ENCODE assay signal across 8 cellular contexts in the genomic region with DNA sequence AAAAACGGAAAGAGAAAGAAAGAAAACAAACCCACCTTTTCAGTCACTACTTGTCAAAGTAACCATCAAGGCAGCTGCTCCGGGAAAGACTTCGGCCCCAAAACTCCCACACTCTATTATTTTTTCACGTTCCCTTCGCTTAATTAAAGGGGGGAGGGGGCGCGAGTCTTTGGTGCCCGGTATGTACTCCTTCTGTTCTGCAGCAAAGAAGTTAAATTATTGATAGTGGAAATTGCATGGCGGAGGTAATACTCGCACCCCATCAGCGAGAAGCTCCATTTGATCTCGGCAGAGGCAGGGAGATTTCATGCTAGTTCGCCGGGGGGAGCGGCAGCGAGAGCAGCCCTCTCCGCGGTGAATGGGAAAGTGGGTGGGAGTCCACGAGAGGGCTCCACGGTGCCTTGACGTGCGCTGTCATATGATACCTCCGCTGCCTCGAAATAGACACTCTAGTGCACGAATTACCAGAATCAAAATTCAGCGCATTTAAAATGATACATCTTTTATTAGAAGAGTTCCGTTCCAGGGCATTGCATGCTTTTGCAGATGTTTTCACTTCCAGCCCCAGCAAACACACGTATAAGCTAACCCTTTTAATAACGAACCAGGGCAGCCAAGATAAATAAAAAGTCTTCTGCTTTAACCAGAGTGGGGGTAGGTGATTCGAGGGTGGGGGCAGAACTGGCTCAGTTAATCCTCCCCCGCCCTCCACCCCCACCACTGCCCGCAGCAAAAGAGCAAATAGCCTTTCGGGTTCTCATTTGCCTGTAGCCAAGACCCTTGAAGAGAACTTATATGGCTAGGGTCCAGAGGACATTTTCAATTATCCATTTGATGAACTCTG. TPM values are rescaled to one million over a fixed set of nuclear protein-coding genes. Genes with fewer than 3 reads are reported as not detected.
DNase-seq lines count a peak whose midpoint lies in the region; ATAC-seq and TF ChIP-seq lines count a peak whose summit lies in the region.

No MANE protein-coding gene starts in this region.

- H3K27ac Mint-ChIP-seq in activated naive CD8-positive, alpha-beta T cell treated with anti-CD3 and anti-CD28 coated beads, Interleukin-2, amount 10 ng/mL, durations not matched to agents 7 days and 5 days: no peak overlapping the region

- DNase-seq in AG04450 (ENCODE audit: low read depth, low spot score) (no peak), LHCN-M2 (ENCODE audit: low read depth) (peak; percentile 55), iPS DF 6.9 (ENCODE audit: low read depth, low spot score) (no peak), uterus (no peak)
- DNase-seq in activated naive CD8-positive, alpha-beta T cell treated with anti-CD3 and anti-CD28 coated beads, Interleukin-2, amount 10 ng/mL, durations not matched to agents 7 days and 5 days: no peak

- TF ChIP-seq CTCF in AG04450 (IDR thresholded peaks at IDR 0.05; ENCODE audit: low read depth, low read length): peak; percentile 48
- TF ChIP-seq CTCF in GM12872 (IDR thresholded peaks at IDR 0.05; ENCODE audit: insufficient read depth, low read depth, low read length): peak; percentile 39; the same call in 1 of the 3 replicates
- TF ChIP-seq CTCF in uterus (IDR thresholded peaks at IDR 0.05): no peak

- CTCF ChIA-PET in AG04450 (lab: Charles Lee): interaction anchor here (0.6 to 5.9 kb wide), 10 partner anchors 10 to 1732 kb away, joined by 3 to 54 read pairs (median 3); a partner anchor contains a TSS

- TF ChIP-seq POLR2A in uterus (IDR thresholded peaks at IDR 0.05): no peak

- WGBS in iPS DF 6.9 (ENCODE audit: insufficient coverage, insufficient read length): no CpG with 5 or more reads among the region's 33 CpGs

- peak overlapping the region; percentile 89 for H3K4me3 ChIP-seq in AG04450 (ENCODE audit: low read depth, low read length)
- peak overlapping the region; percentile 70; the same call in 1 of the 2 replicates for H3K4me3 ChIP-seq in iPS DF 6.9 (ENCODE audit: low read length)
- H3K4me3 ChIP-seq in skeletal muscle tissue (ENCODE audit: low read length in 3 of 3): peak overlapping the region; percentile 68 to 80 (median 79)
- H3K4me3 ChIP-seq in uterus: peak overlapping the region in 1 of 2 donors; percentile 37

- intact Hi-C loops in uterus (cut with DNase I; ENCODE audit: low total_unique reads): no loop called here

- H3K4me1 ChIP-seq in iPS DF 6.9 (ENCODE audit: control insufficient read depth, insufficient read depth, low read length) (peaks cover 1% of the 10 kb centered on the region; the same call in 1 of the 2 replicates), skeletal muscle tissue (ENCODE audit: control insufficient read depth in 3 of 3, insufficient read depth in 3 of 3, low read length in 3 of 3) (peaks cover 14 to 26% (median 23%) of the 10 kb centered on the region in 3 donors), uterus (peaks cover 0 to 8% of the 10 kb centered on the region in 2 donors)

- peak overlapping the region in 2 of 3 donors; percentile 60 to 76 for H3K9ac ChIP-seq in skeletal muscle tissue (ENCODE audit: low read depth in 1 of 3, low read length in 3 of 3)

- ATAC-seq in activated naive CD8-positive, alpha-beta T cell treated with anti-CD3 and anti-CD28 coated beads, Interleukin-2, amount 10 ng/mL, durations not matched to agents 7 days and 5 days (ENCODE audit: low read depth): no peak
- no peak for ATAC-seq in GM21825 (IDR thresholded peaks at IDR 0.05; ENCODE audit: unreplicated experiment)

- peaks cover 21% of the 10 kb centered on the region for H3K4me1 Mint-ChIP-seq in activated naive CD8-positive, alpha-beta T cell treated with anti-CD3 and anti-CD28 coated beads, Interleukin-2, amount 10 ng/mL, durations not matched to agents 7 days and 5 days

- H3K27me3 Mint-ChIP-seq in activated naive CD8-positive, alpha-beta T cell treated with anti-CD3 and anti-CD28 coated beads, Interleukin-2, amount 10 ng/mL, durations not matched to agents 7 days and 5 days: peaks cover 84% of the 10 kb centered on the region

- no peaks in the 10 kb centered on the region for H3K27me3 ChIP-seq in AG04450 (ENCODE audit: control insufficient read depth, insufficient read depth, low read length)
- peaks cover 13% of the 10 kb centered on the region; the same call in 1 of the 2 replicates for H3K27me3 ChIP-seq in iPS DF 6.9 (ENCODE audit: control insufficient read depth, insufficient read depth, low read length)
- H3K27me3 ChIP-seq in skeletal muscle tissue (ENCODE audit: control insufficient read depth in 3 of 3, insufficient read depth in 3 of 3, low read length in 3 of 3): peaks cover 16 to 46% (median 21%) of the 10 kb centered on the region in 3 donors
- peaks cover 0 to 27% of the 10 kb centered on the region in 2 donors for H3K27me3 ChIP-seq in uterus

- peak overlapping the region; percentile 81 for H3K4me3 Mint-ChIP-seq in activated naive CD8-positive, alpha-beta T cell treated with anti-CD3 and anti-CD28 coated beads, Interleukin-2, amount 10 ng/mL, durations not matched to agents 7 days and 5 days

- POLR2A ChIA-PET in AG04450 (lab: Yijun Ruan, JAX): interaction anchor here (0.7 to 3.5 kb wide), 7 partner anchors 9 to 1458 kb away, joined by 3 to 28 read pairs (median 11); a partner anchor contains a TSS
- POLR2A ChIA-PET in activated naive CD8-positive, alpha-beta T cell treated with anti-CD3 and anti-CD28 coated beads, Interleukin-2, amount 10 ng/mL, durations not matched to agents 7 days and 5 days (lab: Charles Lee): no interaction called here

- no peaks in the 10 kb centered on the region for H3K36me3 ChIP-seq in iPS DF 6.9 (ENCODE audit: control insufficient read depth, insufficient read depth, low read length)
- H3K36me3 ChIP-seq in skeletal muscle tissue (ENCODE audit: control insufficient read depth in 3 of 3, insufficient read depth in 3 of 3, low read length in 3 of 3): no peaks in the 10 kb centered on the region
- H3K36me3 ChIP-seq in uterus: no peaks in the 10 kb centered on the region

- H3K36me3 Mint-ChIP-seq in activated naive CD8-positive, alpha-beta T cell treated with anti-CD3 and anti-CD28 coated beads, Interleukin-2, amount 10 ng/mL, durations not matched to agents 7 days and 5 days: no peaks in the 10 kb centered on the region

- H3K27ac ChIP-seq in AG04450 (ENCODE audit: low read depth, low read length) (peak overlapping the region; percentile 85), iPS DF 6.9 (ENCODE audit: low read length) (no peak overlapping the region), skeletal muscle tissue (ENCODE audit: low read depth, low read length) (no peak overlapping the region), uterus (no peak overlapping the region)

- H3K9me3 Mint-ChIP-seq in activated naive CD8-positive, alpha-beta T cell treated with anti-CD3 and anti-CD28 coated beads, Interleukin-2, amount 10 ng/mL, durations not matched to agents 7 days and 5 days: no peaks in the 10 kb centered on the region

- no peaks in the 10 kb centered on the region; the same call in 1 of the 2 replicates for H3K9me3 ChIP-seq in AG04450 (ENCODE audit: control insufficient read depth, insufficient read depth, low read length)
- H3K9me3 ChIP-seq in iPS DF 6.9 (ENCODE audit: control insufficient read depth, insufficient read depth, low read length): no peaks in the 10 kb centered on the region
- no peaks in the 10 kb centered on the region for H3K9me3 ChIP-seq in skeletal muscle tissue (ENCODE audit: control insufficient read depth in 3 of 3, low read length in 3 of 3)
- H3K9me3 ChIP-seq in uterus: no peaks in the 10 kb centered on the region

RNA-seq across cellular contexts. Expression of a gene that starts 1.2 kb away (rescaled TPM):
- 72.0 and 85.6 TPM in 2 replicates for polyA plus RNA-seq in AG04450 (2011; rRNA removed)
- polyA minus RNA-seq in AG04450 (2011; rRNA and poly(A)+ RNA removed): 90.8 and 105 TPM in 2 replicates
- total RNA-seq in LHCN-M2 (2014; rRNA removed) (2.8 and 3.1 TPM in 2 replicates), skeletal muscle tissue (1.0 TPM), uterus (under 1 TPM in 1 of 4 donors, not detected in 3; 0.83 TPM)
- 2.0 TPM for polyA plus RNA-seq in LHCN-M2 (2012)
- not detected for total RNA-seq in activated naive CD8-positive, alpha-beta T cell treated with anti-CD3 and anti-CD28 coated beads, Interleukin-2, amount 10 ng/mL, durations not matched to agents 7 days and 5 days

Comparison
In these comparisons a context has a peak if more than half of its experiments do, and no peak if none do; other contexts are left out.
1. CTCF ChIP-seq: peak in AG04450 (single experiment) and GM12872 (single experiment); none in uterus (0 of 4).